In the genomic region with DNA sequence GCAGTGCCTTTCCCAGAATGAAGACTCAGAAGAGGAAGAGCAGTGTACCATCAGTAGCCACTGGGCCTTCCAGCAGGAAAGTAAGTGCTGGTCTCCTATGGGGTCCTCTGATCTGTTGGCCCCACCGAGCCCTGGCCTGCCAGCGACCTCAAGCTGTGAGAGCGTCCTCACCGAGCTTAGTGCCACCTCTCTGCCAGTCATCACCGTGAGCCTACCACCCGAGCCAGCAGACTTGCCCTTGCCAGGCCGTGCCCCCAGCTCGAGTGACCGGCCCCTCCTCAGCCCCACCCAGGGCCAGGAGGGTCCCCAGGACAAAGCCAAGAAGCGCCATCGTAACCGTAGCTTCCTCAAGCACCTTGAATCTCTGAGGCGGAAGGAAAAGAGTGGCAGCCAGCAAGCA, we compare ENCODE assay signal across 21 cellular contexts.
A peak's percentile ranks its signal among the peaks of the same experiment; 100 is the strongest.
DNase-seq lines count a peak whose midpoint lies in the region; FAIRE-seq and TF ChIP-seq lines count a peak whose summit lies in the region.
"Had no signal": no experiment of that assay in that cellular context is flagged by ENCODE, and none has a peak within 500 bp of the region (broad histone marks: within the 10 kb centered on the region; RNA-seq: fewer than 3 reads in every experiment).

No MANE protein-coding gene starts in this region.

- H3K9me3 ChIP-seq in osteoblast (ENCODE audit: low read depth, low read length) = no peaks in the 10 kb centered on the region
- no peaks in the 10 kb centered on the region for H3K9me3 ChIP-seq in sigmoid colon
- H3K9me3 ChIP-seq in left ventricle myocardium inferior (replicated peaks) = no peaks in the 10 kb centered on the region
- H3K9me3 ChIP-seq: Caco-2 had no signal

- H3K9me3 Mint-ChIP-seq in CD14-positive monocyte = no peaks in the 10 kb centered on the region
- H3K9me3 Mint-ChIP-seq: CD8-positive, alpha-beta T cell had no signal

- TF ChIP-seq POLR2A in sigmoid colon (IDR thresholded peaks at IDR 0.05) = no peak

- no peak overlapping the region for H3K4me2 ChIP-seq in osteoblast (ENCODE audit: insufficient read depth, low read length)

- H3K4me1 ChIP-seq in osteoblast (ENCODE audit: insufficient read depth, low read length) = no peaks in the 10 kb centered on the region
- H3K4me1 ChIP-seq in sigmoid colon = no peaks in the 10 kb centered on the region
- H3K4me1 ChIP-seq in left ventricle myocardium inferior = peaks cover 7% of the 10 kb centered on the region
- H3K4me1 ChIP-seq: Caco-2 had no signal

- H3K27me3 ChIP-seq in osteoblast (ENCODE audit: insufficient read depth, low read length) (peaks cover 5% of the 10 kb centered on the region), sigmoid colon (no peaks in the 10 kb centered on the region), left ventricle myocardium inferior (ENCODE audit: low read depth) (no peaks in the 10 kb centered on the region)

- intact Hi-C loops in sigmoid colon (cut with DNase I) (no loop called here), left ventricle myocardium inferior (cut with micrococcal nuclease) (no loop called here), CD14-positive monocyte (cut with micrococcal nuclease) (no loop called here)

- no peak overlapping the region for H3K4me3 ChIP-seq in osteoblast (ENCODE audit: insufficient read depth, low read length)
- H3K4me3 ChIP-seq in sigmoid colon = no peak overlapping the region
- H3K4me3 ChIP-seq in left ventricle myocardium inferior = no peak overlapping the region
- H3K4me3 ChIP-seq: GM12878, GM23248 had no signal

- H3K4me3 Mint-ChIP-seq in CD14-positive monocyte = no peak overlapping the region
- H3K4me3 Mint-ChIP-seq: CD4-positive, CD25-positive, alpha-beta regulatory T cell; CD8-positive, alpha-beta T cell had no signal

- no peak overlapping the region for H2AFZ ChIP-seq in osteoblast (ENCODE audit: low read length)
- H2AFZ ChIP-seq: GM23248 had no signal

- no peaks in the 10 kb centered on the region for H3K79me2 ChIP-seq in osteoblast (ENCODE audit: insufficient read depth, low read length)

- H3K27ac ChIP-seq in osteoblast (ENCODE audit: low read depth, low read length) (no peak overlapping the region), sigmoid colon (no peak overlapping the region), left ventricle myocardium inferior (replicated peaks) (no peak overlapping the region)
- H3K27ac ChIP-seq: GM23248 had no signal

- FAIRE-seq in frontal cortex (lab: Jason Lieb, UNC) = no peak
- FAIRE-seq: D721Med, GM12878, GM19239, H1 had no signal

- peaks cover 3% of the 10 kb centered on the region for H4K20me1 ChIP-seq in osteoblast (ENCODE audit: insufficient read depth, low read length)

- TF ChIP-seq EP300 in sigmoid colon (IDR thresholded peaks at IDR 0.05) = no peak

- peaks cover 72 to 75% of the 10 kb centered on the region in 2 donors for H3K36me3 Mint-ChIP-seq in CD14-positive monocyte
- H3K36me3 Mint-ChIP-seq: CD4-positive, CD25-positive, alpha-beta regulatory T cell; CD8-positive, alpha-beta T cell had no signal

- no peaks in the 10 kb centered on the region for H3K4me1 Mint-ChIP-seq in CD14-positive monocyte
- H3K4me1 Mint-ChIP-seq: CD4-positive, CD25-positive, alpha-beta regulatory T cell had no signal

- peaks cover 0 to 6% (median 1%) of the 10 kb centered on the region in 3 donors for H3K27me3 Mint-ChIP-seq in CD14-positive monocyte (ENCODE audit: low read depth in 3 of 3)
- H3K27me3 Mint-ChIP-seq: CD4-positive, CD25-positive, alpha-beta regulatory T cell had no signal

- H3K36me3 ChIP-seq in osteoblast (ENCODE audit: insufficient read depth, low read length) = peaks cover 10% of the 10 kb centered on the region
- no peaks in the 10 kb centered on the region for H3K36me3 ChIP-seq in sigmoid colon
- H3K36me3 ChIP-seq in left ventricle myocardium inferior = peaks cover 18% of the 10 kb centered on the region

- no peak for TF ChIP-seq CTCF in osteoblast (IDR thresholded peaks at IDR 0.05; ENCODE audit: extremely low read depth, low read depth, low read length)
- TF ChIP-seq CTCF in sigmoid colon (IDR thresholded peaks at IDR 0.05) = no peak
- TF ChIP-seq CTCF in left ventricle myocardium inferior (IDR thresholded peaks at IDR 0.05; ENCODE audit: borderline replicate concordance) = no peak
- no peak for TF ChIP-seq CTCF in CD14-positive monocyte (IDR thresholded peaks at IDR 0.05)

- peak; percentile 73 for DNase-seq in mesenteric fat pad (ENCODE audit: low spot score)
- DNase-seq in osteoblast (ENCODE audit: insufficient read length, low spot score, missing footprints) = peak; percentile 23
- DNase-seq in sigmoid colon = peak; percentile 41
- no peak for DNase-seq in left ventricle myocardium inferior
- DNase-seq in CD14-positive monocyte (ENCODE audit: low spot score) = no peak
- DNase-seq in frontal cortex (ENCODE audit: low spot score in 2 of 2) = no peak
- DNase-seq: C1 segment of cervical spinal cord; Caco-2; CD4-positive, CD25-positive, alpha-beta regulatory T cell; CD8-positive, alpha-beta T cell; DMS 273 treated with DMSO at 0.1 percent for 48 hours; DMS79; EL; GDM1; GM23248; H7; HCEC 1CT had no signal

- WGBS in sigmoid colon, 2 donors = 92 to 93% methylated on average over 13 of the region's 13 CpGs

- H3K27ac Mint-ChIP-seq in CD14-positive monocyte = peak overlapping the region in 3 of 7 donors; percentile 28 to 70 (median 35)
- H3K27ac Mint-ChIP-seq: CD4-positive, CD25-positive, alpha-beta regulatory T cell; CD8-positive, alpha-beta T cell had no signal

Comparison
In these comparisons a context has a peak if more than half of its experiments do, and no peak if none do; other contexts are left out.
1. DNase-seq: peak in mesenteric fat pad (single experiment), osteoblast (single experiment) and sigmoid colon (single experiment); none in left ventricle myocardium inferior (single experiment), CD14-positive monocyte (single experiment) and frontal cortex (0 of 2).